In the genomic region with DNA sequence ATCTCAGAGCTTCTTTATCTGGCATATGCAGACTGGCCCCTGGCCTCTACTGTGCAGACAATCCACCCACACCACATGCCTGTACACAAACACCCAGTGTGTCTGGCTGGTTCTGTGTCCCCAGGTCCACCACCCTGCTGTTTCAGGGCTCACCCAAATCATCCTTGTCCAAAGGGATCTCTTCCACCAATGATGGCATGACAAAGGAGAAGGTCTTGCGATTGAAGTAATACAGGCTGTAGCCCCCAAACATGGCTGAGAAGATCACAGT, we compare ENCODE assay signal across 9 cellular contexts. TPM values are rescaled to one million over a fixed set of nuclear protein-coding genes. Genes with fewer than 3 reads are reported as not detected.
DNase-seq lines count a peak whose midpoint lies in the region; TF ChIP-seq lines count a peak whose summit lies in the region.
"Had no signal": no experiment of that assay in that cellular context is flagged by ENCODE, and none has a peak within 500 bp of the region (broad histone marks: within the 10 kb centered on the region; RNA-seq: fewer than 3 reads in every experiment).

No MANE protein-coding gene starts in this region.

- H2AFZ ChIP-seq in hepatocyte: no peak overlapping the region

- H3K9me2 ChIP-seq in hepatocyte (replicated peaks; ENCODE audit: insufficient read depth): no peaks in the 10 kb centered on the region

- no peak for TF ChIP-seq CTCF in hepatocyte (IDR thresholded peaks at IDR 0.05; ENCODE audit: poor library complexity)

- peak overlapping the region; percentile 74 for H3K9ac ChIP-seq in SK-N-MC (ENCODE audit: insufficient read length)
- H3K9ac ChIP-seq in skeletal muscle tissue (ENCODE audit: low read depth in 1 of 3, low read length in 3 of 3): peak overlapping the region; percentile 79 to 90 (median 83)

- peaks cover 49% of the 10 kb centered on the region for H3K36me3 ChIP-seq in HAP-1 (replicated peaks)
- peaks cover 22% of the 10 kb centered on the region for H3K36me3 ChIP-seq in SK-N-MC (ENCODE audit: insufficient read depth, low read length)
- H3K36me3 ChIP-seq in hepatocyte (replicated peaks; ENCODE audit: insufficient read depth, low read depth): no peaks in the 10 kb centered on the region
- peaks cover 17 to 26% (median 22%) of the 10 kb centered on the region in 3 donors for H3K36me3 ChIP-seq in skeletal muscle tissue (ENCODE audit: control insufficient read depth in 3 of 3, insufficient read depth in 3 of 3, low read length in 3 of 3)

- DNase-seq in HAP-1 (ENCODE audit: low spot score in 2 of 2) (no peak), SK-N-MC (ENCODE audit: low read depth, low spot score) (no peak), hepatocyte (ENCODE audit: low spot score) (no peak), KBM-7 (no peak), posterior vena cava (ENCODE audit: low spot score) (no peak), NCI-H2107 (lab: John Stamatoyannopoulos, UW) (no peak), ureter (ENCODE audit: low spot score) (no peak)
- DNase-seq: NCI-H2029 had no signal

- WGBS in hepatocyte (ENCODE audit: low lambda C conversion rate, missing lambda C conversion rate): 77% methylated on average over 1 of the region's 1 CpG

- intact Hi-C loops in posterior vena cava (cut with DNase I): no loop called here

- H3K4me3 ChIP-seq in HAP-1: peak overlapping the region; percentile 79
- H3K4me3 ChIP-seq in SK-N-MC: peak overlapping the region; percentile 77
- peak overlapping the region; percentile 26 for H3K4me3 ChIP-seq in hepatocyte
- H3K4me3 ChIP-seq in skeletal muscle tissue (ENCODE audit: low read length in 3 of 3): peak overlapping the region; percentile 90 to 94 (median 90)

- 0 out of 2 replicates have a peak overlapping the region, but pooled peaks have one; percentile 1 for H3K27ac ChIP-seq in SK-N-MC
- peak overlapping the region; percentile 91 for H3K27ac ChIP-seq in hepatocyte
- peak overlapping the region; percentile 78 for H3K27ac ChIP-seq in skeletal muscle tissue (ENCODE audit: low read depth, low read length)

- H3K4me1 ChIP-seq in HAP-1 (peaks cover 10% of the 10 kb centered on the region), hepatocyte (ENCODE audit: insufficient read depth) (peaks cover 49% of the 10 kb centered on the region), skeletal muscle tissue (ENCODE audit: control insufficient read depth in 3 of 3, insufficient read depth in 3 of 3, low read length in 3 of 3) (peaks cover 60 to 63% (median 62%) of the 10 kb centered on the region in 3 donors)

- H3K4me2 ChIP-seq in hepatocyte: peak overlapping the region; percentile 98

- no peaks in the 10 kb centered on the region for H4K20me1 ChIP-seq in hepatocyte (ENCODE audit: insufficient read depth, poor library complexity, severe bottlenecking)

- no peaks in the 10 kb centered on the region for H3K9me3 ChIP-seq in HAP-1
- H3K9me3 ChIP-seq in SK-N-MC (ENCODE audit: low read depth, low read length): no peaks in the 10 kb centered on the region
- H3K9me3 ChIP-seq in hepatocyte (ENCODE audit: low read depth): no peaks in the 10 kb centered on the region
- H3K9me3 ChIP-seq in skeletal muscle tissue (ENCODE audit: control insufficient read depth in 3 of 3, low read length in 3 of 3): no peaks in the 10 kb centered on the region

- H3K27me3 ChIP-seq in HAP-1 (ENCODE audit: low read depth): no peaks in the 10 kb centered on the region
- H3K27me3 ChIP-seq in hepatocyte: no peaks in the 10 kb centered on the region
- no peaks in the 10 kb centered on the region for H3K27me3 ChIP-seq in skeletal muscle tissue (ENCODE audit: control insufficient read depth in 3 of 3, insufficient read depth in 3 of 3, low read length in 3 of 3)

- H3K79me2 ChIP-seq in hepatocyte: peaks cover 48% of the 10 kb centered on the region

- in situ Hi-C loops in HAP-1 (cut with MboI; ENCODE audit: low sequenced_read_pairs) (no loop called here), KBM-7 (cut with MboI; ENCODE audit: low pct_unique_long_range_greater_than_20kb, low sequenced_read_pairs) (no loop called here)

RNA-seq across cellular contexts. Expression of a gene that starts 1.7 kb away (rescaled TPM):
- total RNA-seq in hepatocyte: 68.0 and 87.4 TPM in 2 replicates
- polyA plus RNA-seq in hepatocyte: 63.5 and 82.3 TPM in 2 replicates
- total RNA-seq in skeletal muscle tissue: 6.8 TPM
- total RNA-seq in posterior vena cava: 1 to 10 TPM; 6.0 to 7.8 TPM
- 16.9 TPM for total RNA-seq in ureter

RNA-seq across cellular contexts. Expression of a gene that starts 10.4 kb away (rescaled TPM):
- total RNA-seq in hepatocyte (78.5 and 96.1 TPM in 2 replicates), skeletal muscle tissue (39.1 TPM), posterior vena cava (10 to 100 TPM; 45.4 to 49.9 TPM), ureter (72.4 TPM)
- 174 and 175 TPM in 2 replicates for polyA plus RNA-seq in hepatocyte

RNA-seq across cellular contexts. Expression of a gene that starts 10.9 kb away (rescaled TPM):
- 1,502 and 1,568 TPM in 2 replicates for total RNA-seq in hepatocyte
- 1,058 and 1,100 TPM in 2 replicates for polyA plus RNA-seq in hepatocyte
- 1,590 TPM for total RNA-seq in skeletal muscle tissue
- total RNA-seq in posterior vena cava: 100 to 1,000 TPM; 741 to 816 TPM
- 1,353 TPM for total RNA-seq in ureter

RNA-seq across cellular contexts. Expression of a gene that starts 28.0 kb away (rescaled TPM):
- total RNA-seq in hepatocyte (168 and 197 TPM in 2 replicates), skeletal muscle tissue (23.0 TPM), posterior vena cava (100 to 1,000 TPM; 110 to 128 TPM), ureter (162 TPM)
- polyA plus RNA-seq in hepatocyte: 122 and 125 TPM in 2 replicates

RNA-seq across cellular contexts. Expression of a gene that starts 31.1 kb away (rescaled TPM):
- total RNA-seq in hepatocyte: 26.2 and 28.2 TPM in 2 replicates
- polyA plus RNA-seq in hepatocyte: 22.6 and 24.5 TPM in 2 replicates
- total RNA-seq in skeletal muscle tissue: 8.4 TPM
- total RNA-seq in posterior vena cava: 10 to 100 TPM; 27.8 TPM
- 51.6 TPM for total RNA-seq in ureter

Comparison
In these comparisons a context has a peak if more than half of its experiments do, and no peak if none do; other contexts are left out.
1. H3K4me3 ChIP-seq: peak in every context shown above with its lines; median percentile 90 in skeletal muscle tissue; 79 in HAP-1; 77 in SK-N-MC; 26 in hepatocyte.
2. H3K27ac ChIP-seq: peak in every context shown above with its lines; median percentile 91 in hepatocyte; 78 in skeletal muscle tissue; 1 in SK-N-MC.